In the genomic region with DNA sequence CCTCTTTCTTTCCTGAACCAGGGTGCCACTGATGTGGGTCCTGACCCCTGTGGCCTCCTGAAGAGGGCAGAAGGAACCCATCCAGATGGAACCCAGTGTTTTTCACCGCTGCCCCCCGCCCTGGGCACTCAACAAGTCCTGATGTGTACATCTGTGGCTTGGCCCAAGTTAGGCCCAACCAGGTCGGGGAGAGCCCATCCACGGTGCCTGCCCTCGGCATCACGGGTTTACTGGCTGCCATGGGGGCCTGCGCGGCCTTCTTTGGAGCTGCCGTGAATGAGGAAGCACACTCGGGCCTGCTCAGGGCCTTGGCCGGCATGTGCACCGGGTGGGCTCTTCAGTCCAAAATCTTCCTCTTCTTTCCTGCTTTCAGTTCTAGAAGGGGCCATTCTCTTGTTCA, we compare ENCODE assay signal across 1 cellular context.
TF ChIP-seq lines count a peak whose summit lies in the region.

No MANE protein-coding gene starts in this region.

TF ChIP-seq in SK-N-SH treated with all-trans-retinoic acid at 6 μM for 48 hours, 23 proteins besides CTCF, POLR2A, EP300 and RAD21:
- TF ChIP-seq RARB (CRISPR knock-in tag; IDR thresholded peaks at IDR 0.05), result no peak
- TF ChIP-seq, protein P1, sequence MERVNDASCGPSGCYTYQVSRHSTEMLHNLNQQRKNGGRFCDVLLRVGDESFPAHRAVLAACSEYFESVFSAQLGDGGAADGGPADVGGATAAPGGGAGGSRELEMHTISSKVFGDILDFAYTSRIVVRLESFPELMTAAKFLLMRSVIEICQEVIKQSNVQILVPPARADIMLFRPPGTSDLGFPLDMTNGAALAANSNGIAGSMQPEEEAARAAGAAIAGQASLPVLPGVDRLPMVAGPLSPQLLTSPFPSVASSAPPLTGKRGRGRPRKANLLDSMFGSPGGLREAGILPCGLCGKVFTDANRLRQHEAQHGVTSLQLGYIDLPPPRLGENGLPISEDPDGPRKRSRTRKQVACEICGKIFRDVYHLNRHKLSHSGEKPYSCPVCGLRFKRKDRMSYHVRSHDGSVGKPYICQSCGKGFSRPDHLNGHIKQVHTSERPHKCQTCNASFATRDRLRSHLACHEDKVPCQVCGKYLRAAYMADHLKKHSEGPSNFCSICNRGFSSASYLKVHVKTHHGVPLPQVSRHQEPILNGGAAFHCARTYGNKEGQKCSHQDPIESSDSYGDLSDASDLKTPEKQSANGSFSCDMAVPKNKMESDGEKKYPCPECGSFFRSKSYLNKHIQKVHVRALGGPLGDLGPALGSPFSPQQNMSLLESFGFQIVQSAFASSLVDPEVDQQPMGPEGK (CRISPR knock-in tag; IDR thresholded peaks at IDR 0.05; ENCODE audit: borderline replicate concordance), result no peak
- no peak for TF ChIP-seq ISL1 (CRISPR knock-in tag; IDR thresholded peaks at IDR 0.05)
- no peak for TF ChIP-seq TCF4 (CRISPR knock-in tag; IDR thresholded peaks at IDR 0.05; ENCODE audit: borderline replicate concordance)
- no peak for TF ChIP-seq SNAI2 (CRISPR knock-in tag; IDR thresholded peaks at IDR 0.05)
- no peak for TF ChIP-seq ZFP30 (CRISPR knock-in tag; IDR thresholded peaks at IDR 0.05)
- TF ChIP-seq PPARA (CRISPR knock-in tag; IDR thresholded peaks at IDR 0.05; ENCODE audit: borderline replicate concordance), result no peak
